In genomic region chr18:3498705-3499451, GRCh38 we compare ENCODE assay signal across 1 cellular context.
TF ChIP-seq lines count a peak whose summit lies in the region.

No MANE protein-coding gene starts in this region.

TF ChIP-seq in GM23338, 12 proteins besides CTCF, POLR2A, EP300 and RAD21 (continued from another document):
- no peak for TF ChIP-seq ZNF114 (CRISPR knock-in tag; IDR thresholded peaks at IDR 0.05)
- TF ChIP-seq NANOG (IDR thresholded peaks at IDR 0.05; ENCODE audit: borderline replicate concordance), result no peak
